In the genomic region with DNA sequence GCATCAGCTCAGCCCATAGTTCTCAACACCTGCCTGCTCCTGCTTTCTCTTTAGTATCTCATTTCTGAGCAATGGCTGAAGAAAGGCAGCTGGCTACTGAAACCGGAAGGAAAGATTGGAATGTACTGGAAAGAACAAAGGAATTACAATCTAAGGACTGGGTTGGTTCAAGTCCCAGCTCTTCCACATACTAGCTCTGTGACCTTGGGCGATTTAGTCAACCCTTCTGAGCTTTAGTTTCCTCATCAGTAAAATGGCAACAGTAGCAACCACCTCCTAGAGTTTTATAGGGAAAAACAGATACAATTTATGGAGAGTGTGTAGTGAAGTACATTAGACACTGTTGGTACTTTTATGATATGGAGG, we compare ENCODE assay signal across 1 cellular context.
TF ChIP-seq lines count a peak whose summit lies in the region.

No MANE protein-coding gene starts in this region.

TF ChIP-seq in H1, 55 proteins besides CTCF, POLR2A, EP300 and RAD21:
- no peak for TF ChIP-seq CEBPB (IDR thresholded peaks at IDR 0.05; ENCODE audit: low read depth, low read length)
- TF ChIP-seq, protein P1, sequence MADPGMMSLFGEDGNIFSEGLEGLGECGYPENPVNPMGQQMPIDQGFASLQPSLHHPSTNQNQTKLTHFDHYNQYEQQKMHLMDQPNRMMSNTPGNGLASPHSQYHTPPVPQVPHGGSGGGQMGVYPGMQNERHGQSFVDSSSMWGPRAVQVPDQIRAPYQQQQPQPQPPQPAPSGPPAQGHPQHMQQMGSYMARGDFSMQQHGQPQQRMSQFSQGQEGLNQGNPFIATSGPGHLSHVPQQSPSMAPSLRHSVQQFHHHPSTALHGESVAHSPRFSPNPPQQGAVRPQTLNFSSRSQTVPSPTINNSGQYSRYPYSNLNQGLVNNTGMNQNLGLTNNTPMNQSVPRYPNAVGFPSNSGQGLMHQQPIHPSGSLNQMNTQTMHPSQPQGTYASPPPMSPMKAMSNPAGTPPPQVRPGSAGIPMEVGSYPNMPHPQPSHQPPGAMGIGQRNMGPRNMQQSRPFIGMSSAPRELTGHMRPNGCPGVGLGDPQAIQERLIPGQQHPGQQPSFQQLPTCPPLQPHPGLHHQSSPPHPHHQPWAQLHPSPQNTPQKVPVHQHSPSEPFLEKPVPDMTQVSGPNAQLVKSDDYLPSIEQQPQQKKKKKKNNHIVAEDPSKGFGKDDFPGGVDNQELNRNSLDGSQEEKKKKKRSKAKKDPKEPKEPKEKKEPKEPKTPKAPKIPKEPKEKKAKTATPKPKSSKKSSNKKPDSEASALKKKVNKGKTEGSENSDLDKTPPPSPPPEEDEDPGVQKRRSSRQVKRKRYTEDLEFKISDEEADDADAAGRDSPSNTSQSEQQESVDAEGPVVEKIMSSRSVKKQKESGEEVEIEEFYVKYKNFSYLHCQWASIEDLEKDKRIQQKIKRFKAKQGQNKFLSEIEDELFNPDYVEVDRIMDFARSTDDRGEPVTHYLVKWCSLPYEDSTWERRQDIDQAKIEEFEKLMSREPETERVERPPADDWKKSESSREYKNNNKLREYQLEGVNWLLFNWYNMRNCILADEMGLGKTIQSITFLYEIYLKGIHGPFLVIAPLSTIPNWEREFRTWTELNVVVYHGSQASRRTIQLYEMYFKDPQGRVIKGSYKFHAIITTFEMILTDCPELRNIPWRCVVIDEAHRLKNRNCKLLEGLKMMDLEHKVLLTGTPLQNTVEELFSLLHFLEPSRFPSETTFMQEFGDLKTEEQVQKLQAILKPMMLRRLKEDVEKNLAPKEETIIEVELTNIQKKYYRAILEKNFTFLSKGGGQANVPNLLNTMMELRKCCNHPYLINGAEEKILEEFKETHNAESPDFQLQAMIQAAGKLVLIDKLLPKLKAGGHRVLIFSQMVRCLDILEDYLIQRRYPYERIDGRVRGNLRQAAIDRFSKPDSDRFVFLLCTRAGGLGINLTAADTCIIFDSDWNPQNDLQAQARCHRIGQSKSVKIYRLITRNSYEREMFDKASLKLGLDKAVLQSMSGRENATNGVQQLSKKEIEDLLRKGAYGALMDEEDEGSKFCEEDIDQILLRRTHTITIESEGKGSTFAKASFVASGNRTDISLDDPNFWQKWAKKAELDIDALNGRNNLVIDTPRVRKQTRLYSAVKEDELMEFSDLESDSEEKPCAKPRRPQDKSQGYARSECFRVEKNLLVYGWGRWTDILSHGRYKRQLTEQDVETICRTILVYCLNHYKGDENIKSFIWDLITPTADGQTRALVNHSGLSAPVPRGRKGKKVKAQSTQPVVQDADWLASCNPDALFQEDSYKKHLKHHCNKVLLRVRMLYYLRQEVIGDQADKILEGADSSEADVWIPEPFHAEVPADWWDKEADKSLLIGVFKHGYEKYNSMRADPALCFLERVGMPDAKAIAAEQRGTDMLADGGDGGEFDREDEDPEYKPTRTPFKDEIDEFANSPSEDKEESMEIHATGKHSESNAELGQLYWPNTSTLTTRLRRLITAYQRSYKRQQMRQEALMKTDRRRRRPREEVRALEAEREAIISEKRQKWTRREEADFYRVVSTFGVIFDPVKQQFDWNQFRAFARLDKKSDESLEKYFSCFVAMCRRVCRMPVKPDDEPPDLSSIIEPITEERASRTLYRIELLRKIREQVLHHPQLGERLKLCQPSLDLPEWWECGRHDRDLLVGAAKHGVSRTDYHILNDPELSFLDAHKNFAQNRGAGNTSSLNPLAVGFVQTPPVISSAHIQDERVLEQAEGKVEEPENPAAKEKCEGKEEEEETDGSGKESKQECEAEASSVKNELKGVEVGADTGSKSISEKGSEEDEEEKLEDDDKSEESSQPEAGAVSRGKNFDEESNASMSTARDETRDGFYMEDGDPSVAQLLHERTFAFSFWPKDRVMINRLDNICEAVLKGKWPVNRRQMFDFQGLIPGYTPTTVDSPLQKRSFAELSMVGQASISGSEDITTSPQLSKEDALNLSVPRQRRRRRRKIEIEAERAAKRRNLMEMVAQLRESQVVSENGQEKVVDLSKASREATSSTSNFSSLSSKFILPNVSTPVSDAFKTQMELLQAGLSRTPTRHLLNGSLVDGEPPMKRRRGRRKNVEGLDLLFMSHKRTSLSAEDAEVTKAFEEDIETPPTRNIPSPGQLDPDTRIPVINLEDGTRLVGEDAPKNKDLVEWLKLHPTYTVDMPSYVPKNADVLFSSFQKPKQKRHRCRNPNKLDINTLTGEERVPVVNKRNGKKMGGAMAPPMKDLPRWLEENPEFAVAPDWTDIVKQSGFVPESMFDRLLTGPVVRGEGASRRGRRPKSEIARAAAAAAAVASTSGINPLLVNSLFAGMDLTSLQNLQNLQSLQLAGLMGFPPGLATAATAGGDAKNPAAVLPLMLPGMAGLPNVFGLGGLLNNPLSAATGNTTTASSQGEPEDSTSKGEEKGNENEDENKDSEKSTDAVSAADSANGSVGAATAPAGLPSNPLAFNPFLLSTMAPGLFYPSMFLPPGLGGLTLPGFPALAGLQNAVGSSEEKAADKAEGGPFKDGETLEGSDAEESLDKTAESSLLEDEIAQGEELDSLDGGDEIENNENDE (IDR thresholded peaks at IDR 0.05; ENCODE audit: insufficient replicate concordance, low read length): no peak
- TF ChIP-seq BCL11A (IDR thresholded peaks at IDR 0.05; ENCODE audit: low read depth in 2 of 2, low read length in 2 of 2): no peak
- TF ChIP-seq SP2 (IDR thresholded peaks at IDR 0.05; ENCODE audit: low read length): no peak
- TF ChIP-seq, protein P2, sequence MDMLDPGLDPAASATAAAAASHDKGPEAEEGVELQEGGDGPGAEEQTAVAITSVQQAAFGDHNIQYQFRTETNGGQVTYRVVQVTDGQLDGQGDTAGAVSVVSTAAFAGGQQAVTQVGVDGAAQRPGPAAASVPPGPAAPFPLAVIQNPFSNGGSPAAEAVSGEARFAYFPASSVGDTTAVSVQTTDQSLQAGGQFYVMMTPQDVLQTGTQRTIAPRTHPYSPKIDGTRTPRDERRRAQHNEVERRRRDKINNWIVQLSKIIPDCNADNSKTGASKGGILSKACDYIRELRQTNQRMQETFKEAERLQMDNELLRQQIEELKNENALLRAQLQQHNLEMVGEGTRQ (IDR thresholded peaks at IDR 0.05; ENCODE audit: low read length): no peak
- no peak for TF ChIP-seq KDM5A (IDR thresholded peaks at IDR 0.05; ENCODE audit: low read length)
- no peak for TF ChIP-seq TAF1 (IDR thresholded peaks at IDR 0.05; ENCODE audit: low read depth, low read length)
- TF ChIP-seq EGR1 (IDR thresholded peaks at IDR 0.05; ENCODE audit: borderline replicate concordance, low read depth, low read length): no peak
- no peak for TF ChIP-seq EZH2 (IDR thresholded peaks at IDR 0.05; ENCODE audit: low read depth, low read length, severe bottlenecking)
- TF ChIP-seq CBX5 (IDR thresholded peaks at IDR 0.05; ENCODE audit: low read depth, low read length): no peak
- TF ChIP-seq BRCA1 (IDR thresholded peaks at IDR 0.05; ENCODE audit: low read depth, low read length): no peak
- TF ChIP-seq TEAD4 (IDR thresholded peaks at IDR 0.05; ENCODE audit: low read depth, low read length): no peak
- TF ChIP-seq HDAC6 (IDR thresholded peaks at IDR 0.05; ENCODE audit: low read depth, low read length): no peak
- no peak for TF ChIP-seq MAFK (IDR thresholded peaks at IDR 0.05; ENCODE audit: low read depth, low read length)
- TF ChIP-seq TCF12 (IDR thresholded peaks at IDR 0.05; ENCODE audit: low read depth, low read length): no peak
- no peak for TF ChIP-seq SIRT6 (IDR thresholded peaks at IDR 0.05; ENCODE audit: low read length)
- no peak for TF ChIP-seq POU5F1 (IDR thresholded peaks at IDR 0.05; ENCODE audit: low read depth, low read length)
- TF ChIP-seq YY1 (IDR thresholded peaks at IDR 0.05; ENCODE audit: low read depth, low read length): no peak
- TF ChIP-seq KDM1A (IDR thresholded peaks at IDR 0.05; ENCODE audit: borderline replicate concordance, low read length): no peak
